In genomic region chr1:3129133-3129490, GRCh38 we compare ENCODE assay signal across 18 cellular contexts.
DNase-seq lines count a peak whose midpoint lies in the region; ATAC-seq and TF ChIP-seq lines count a peak whose summit lies in the region.
"Had no signal": no experiment of that assay in that cellular context is flagged by ENCODE, and none has a peak within 500 bp of the region (broad histone marks: within the 10 kb centered on the region; RNA-seq: fewer than 3 reads in every experiment).

No MANE protein-coding gene starts in this region.

- POLR2A ChIA-PET in WTC11 (lab: Charles Lee), result no interaction called here

- TF ChIP-seq CTCF in WTC11 (IDR thresholded peaks at IDR 0.05) (no peak), endothelial cell (IDR thresholded peaks at IDR 0.05; ENCODE audit: unreplicated experiment) (no peak), progenitor cell of endocrine pancreas (IDR thresholded peaks at IDR 0.05; ENCODE audit: unreplicated experiment) (no peak), foreskin keratinocyte (conservative IDR thresholded peaks at IDR 0.05) (no peak)

- CTCF ChIA-PET in WTC11 (lab: Charles Lee), result interaction anchor here (0.6 kb wide), 1 partner anchor 296 kb away, joined by 3 read pairs; no protein-coding TSS in a partner anchor

- no peaks in the 10 kb centered on the region for H3K36me3 Mint-ChIP-seq in WTC11
- peaks cover 3% of the 10 kb centered on the region for H3K36me3 Mint-ChIP-seq in endothelial cell (ENCODE audit: low read depth, unreplicated experiment)
- no peaks in the 10 kb centered on the region for H3K36me3 Mint-ChIP-seq in progenitor cell of endocrine pancreas (ENCODE audit: insufficient read depth)

- no peak for ATAC-seq in WTC11
- no peak for ATAC-seq in foreskin keratinocyte
- ATAC-seq in HG03457 (IDR thresholded peaks at IDR 0.05; ENCODE audit: unreplicated experiment), result no peak

- H3K4me1 Mint-ChIP-seq in WTC11 (peaks cover 9% of the 10 kb centered on the region; the same call in 1 of the 2 replicates), endothelial cell (ENCODE audit: unreplicated experiment) (peaks cover 15% of the 10 kb centered on the region), progenitor cell of endocrine pancreas (ENCODE audit: low read depth) (peaks cover 62% of the 10 kb centered on the region)

- H3K4me3 Mint-ChIP-seq in WTC11 (no peak overlapping the region), endothelial cell (ENCODE audit: unreplicated experiment) (peak overlapping the region; percentile 60), progenitor cell of endocrine pancreas (ENCODE audit: low read depth) (no peak overlapping the region)
- H3K4me3 Mint-ChIP-seq: CD4-positive, alpha-beta T cell had no signal

- H3K4me1 ChIP-seq in foreskin keratinocyte, result no peaks in the 10 kb centered on the region

- no peak for DNase-seq in WTC11 (ENCODE audit: low spot score)
- DNase-seq in endothelial cell (ENCODE audit: low spot score), result no peak
- no peak for DNase-seq in progenitor cell of endocrine pancreas (ENCODE audit: low spot score, unreplicated experiment)
- DNase-seq in DMS114 treated with DMSO at 0.1 percent for 48 hours (lab: John Stamatoyannopoulos, UW; ENCODE audit: unreplicated experiment), result no peak
- no peak for DNase-seq in foreskin keratinocyte
- DNase-seq in NCI-H1105 (lab: John Stamatoyannopoulos, UW), result no peak
- DNase-seq: ACHN; AML-193; Calu3; CD4-positive, alpha-beta T cell; HCEC 1CT; MG63; NCI-H1092; NCI-H2227 treated with DMSO at 0.1 percent for 48 hours; NCI-H524; Right ventricle myocardium superior; SK-N-SH had no signal

- H3K27me3 Mint-ChIP-seq in WTC11 (ENCODE audit: low read depth), result no peaks in the 10 kb centered on the region
- H3K27me3 Mint-ChIP-seq in endothelial cell (ENCODE audit: unreplicated experiment), result peaks cover 19% of the 10 kb centered on the region
- no peaks in the 10 kb centered on the region for H3K27me3 Mint-ChIP-seq in progenitor cell of endocrine pancreas
- H3K27me3 Mint-ChIP-seq: CD4-positive, alpha-beta T cell had no signal

- H3K27ac Mint-ChIP-seq in WTC11, result peak overlapping the region; percentile 64
- peak overlapping the region; percentile 39 for H3K27ac Mint-ChIP-seq in endothelial cell (ENCODE audit: unreplicated experiment)
- H3K27ac Mint-ChIP-seq in progenitor cell of endocrine pancreas, result peak overlapping the region; percentile 82
- H3K27ac Mint-ChIP-seq: CD4-positive, alpha-beta T cell had no signal

- no peaks in the 10 kb centered on the region for H3K27me3 ChIP-seq in foreskin keratinocyte
- H3K27me3 ChIP-seq: MG63 had no signal

- H3K27ac ChIP-seq in foreskin keratinocyte, result no peak overlapping the region

- H3K9me3 Mint-ChIP-seq in WTC11 (no peaks in the 10 kb centered on the region), endothelial cell (ENCODE audit: unreplicated experiment) (no peaks in the 10 kb centered on the region), progenitor cell of endocrine pancreas (ENCODE audit: low read depth) (no peaks in the 10 kb centered on the region)
- H3K9me3 Mint-ChIP-seq: CD4-positive, alpha-beta T cell had no signal

TF ChIP-seq in WTC11, 78 proteins besides CTCF, POLR2A, EP300 and RAD21 (continues in another document):
- no peak for TF ChIP-seq RORB (CRISPR knock-in tag; IDR thresholded peaks at IDR 0.05)
- TF ChIP-seq USF1 (CRISPR knock-in tag; IDR thresholded peaks at IDR 0.05), result no peak
- no peak for TF ChIP-seq TEAD4 (CRISPR knock-in tag; IDR thresholded peaks at IDR 0.05)
- no peak for TF ChIP-seq HMGXB4 (CRISPR knock-in tag; IDR thresholded peaks at IDR 0.05)
- TF ChIP-seq MAX (CRISPR knock-in tag; IDR thresholded peaks at IDR 0.05), result no peak
- no peak for TF ChIP-seq HMGA2 (CRISPR knock-in tag; IDR thresholded peaks at IDR 0.05)
- TF ChIP-seq ERG (CRISPR knock-in tag; IDR thresholded peaks at IDR 0.05), result no peak
- TF ChIP-seq SOX15 (CRISPR knock-in tag; IDR thresholded peaks at IDR 0.05), result no peak
- no peak for TF ChIP-seq GABPB1 (CRISPR knock-in tag; IDR thresholded peaks at IDR 0.05)
- TF ChIP-seq TEAD1 (CRISPR knock-in tag; IDR thresholded peaks at IDR 0.05), result no peak
- no peak for TF ChIP-seq E2F4 (CRISPR knock-in tag; IDR thresholded peaks at IDR 0.05; ENCODE audit: borderline replicate concordance, low read depth)
- TF ChIP-seq E2F1 (CRISPR knock-in tag; IDR thresholded peaks at IDR 0.05), result no peak
- TF ChIP-seq CREM (CRISPR knock-in tag; IDR thresholded peaks at IDR 0.05), result no peak
- no peak for TF ChIP-seq PRDM15 (CRISPR knock-in tag; IDR thresholded peaks at IDR 0.05)
